Comparison of ENCODE assay signal across 10 cellular contexts in the genomic region with DNA sequence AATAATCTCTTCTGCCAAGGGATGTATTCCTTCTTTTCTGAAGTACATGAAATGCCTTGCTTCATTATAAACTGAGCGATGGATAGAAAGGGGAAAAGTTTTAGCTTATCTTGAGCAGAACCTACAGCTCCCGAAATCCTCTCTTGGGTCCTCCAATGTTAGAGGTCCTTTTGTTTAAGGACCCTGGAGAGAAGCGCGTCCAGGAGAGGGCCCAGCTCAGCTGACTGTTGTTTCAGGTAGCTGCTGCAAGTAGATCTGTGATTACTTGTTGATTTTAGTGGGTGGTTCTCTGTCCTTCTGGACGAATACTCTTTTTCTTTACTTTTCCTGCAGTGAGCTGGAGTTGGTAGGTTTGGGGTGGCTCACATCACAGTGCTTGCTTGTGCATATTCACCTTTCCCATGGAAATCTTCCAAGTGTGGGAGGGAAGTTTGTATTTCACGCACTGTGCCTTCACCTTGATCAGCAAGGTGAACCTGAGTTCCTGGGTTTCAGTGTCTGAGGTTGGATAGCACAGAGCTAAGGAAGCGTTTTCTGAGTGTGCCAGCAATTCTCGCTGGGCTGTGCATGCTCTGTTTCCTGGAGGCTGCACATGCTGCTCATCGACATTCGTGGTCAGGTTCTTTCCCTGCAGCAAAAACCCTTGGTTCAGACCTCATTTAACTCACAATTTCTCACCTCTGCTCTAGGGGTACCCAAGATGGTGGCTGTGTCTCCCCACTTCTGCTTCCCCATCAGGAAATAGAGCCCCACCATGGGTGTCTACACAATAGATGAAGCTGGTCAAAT.
DNase-seq lines count a peak whose midpoint lies in the region; ATAC-seq and TF ChIP-seq lines count a peak whose summit lies in the region.
"Had no signal": no experiment of that assay in that cellular context is flagged by ENCODE, and none has a peak within 500 bp of the region (broad histone marks: within the 10 kb centered on the region; RNA-seq: fewer than 3 reads in every experiment).

No MANE protein-coding gene starts in this region.

- H3K27me3 Mint-ChIP-seq in activated T-helper 1 cell treated with anti-CD3 and anti-CD28 coated beads, Interleukin-12 subunit alpha, Interleukin-12 subunit beta, Interleukin-2, Interleukin-4 antibody, amounts not matched to agents 30 ng/mL and 10 ng/mL and 1 ng/mL, durations not matched to agents 14 hours and 24 hours and 36 hours (ENCODE audit: insufficient read depth) = no peaks in the 10 kb centered on the region
- H3K27me3 Mint-ChIP-seq in type B pancreatic cell = no peaks in the 10 kb centered on the region

- peaks cover 59% of the 10 kb centered on the region for H3K36me3 Mint-ChIP-seq in activated T-helper 1 cell treated with anti-CD3 and anti-CD28 coated beads, Interleukin-12 subunit alpha, Interleukin-12 subunit beta, Interleukin-2, Interleukin-4 antibody, amounts not matched to agents 30 ng/mL and 10 ng/mL and 1 ng/mL, durations not matched to agents 14 hours and 24 hours and 36 hours (ENCODE audit: low read depth)
- peaks cover 36% of the 10 kb centered on the region for H3K36me3 Mint-ChIP-seq in type B pancreatic cell

- intact Hi-C loops in activated T-helper 1 cell treated with anti-CD3 and anti-CD28 coated beads, Interleukin-12 subunit alpha, Interleukin-12 subunit beta, Interleukin-2, Interleukin-4 antibody, amounts not matched to agents 30 ng/mL and 10 ng/mL and 1 ng/mL, durations not matched to agents 14 hours and 24 hours and 36 hours (cut with micrococcal nuclease) = loop anchor here (1.0 to 2.0 kb wide), 3 partner anchors 11 to 19 kb away; no protein-coding TSS in a partner anchor
- intact Hi-C loops in gastrocnemius medialis (cut with DNase I; ENCODE audit: low total_unique reads) = no loop called here
- intact Hi-C loops in adrenal gland (cut with DNase I) = no loop called here

- H3K9me3 ChIP-seq in gastrocnemius medialis (peaks cover 0 to 12% (median 0%) of the 10 kb centered on the region in 3 donors), adrenal gland (replicated peaks in 1 of 3) (peaks cover 0 to 11% (median 0%) of the 10 kb centered on the region in 3 donors), HAP-1 (peaks cover 3% of the 10 kb centered on the region)

- in situ Hi-C loops in gastrocnemius medialis (cut with MboI; ENCODE audit: low sequenced_read_pairs in 4 of 4) (no loop called here), HAP-1 (cut with MboI; ENCODE audit: low sequenced_read_pairs) (no loop called here)

- H3K36me3 ChIP-seq in gastrocnemius medialis = peaks cover 0 to 8% of the 10 kb centered on the region in 2 donors
- no peaks in the 10 kb centered on the region for H3K36me3 ChIP-seq in adrenal gland (replicated peaks in 1 of 2)
- H3K36me3 ChIP-seq in HAP-1 (replicated peaks) = no peaks in the 10 kb centered on the region

- H3K27ac Mint-ChIP-seq in activated T-helper 1 cell treated with anti-CD3 and anti-CD28 coated beads, Interleukin-12 subunit alpha, Interleukin-12 subunit beta, Interleukin-2, Interleukin-4 antibody, amounts not matched to agents 30 ng/mL and 10 ng/mL and 1 ng/mL, durations not matched to agents 14 hours and 24 hours and 36 hours = peak overlapping the region; percentile 83
- H3K27ac Mint-ChIP-seq in type B pancreatic cell = no peak overlapping the region

- peak overlapping the region; percentile 59 for H3K4me3 Mint-ChIP-seq in activated T-helper 1 cell treated with anti-CD3 and anti-CD28 coated beads, Interleukin-12 subunit alpha, Interleukin-12 subunit beta, Interleukin-2, Interleukin-4 antibody, amounts not matched to agents 30 ng/mL and 10 ng/mL and 1 ng/mL, durations not matched to agents 14 hours and 24 hours and 36 hours
- H3K4me3 Mint-ChIP-seq in type B pancreatic cell = no peak overlapping the region

- H3K27ac ChIP-seq in gastrocnemius medialis (peak overlapping the region; percentile 63 to 82 (median 73)), adrenal gland (no peak overlapping the region)

- no peak overlapping the region for H3K4me3 ChIP-seq in gastrocnemius medialis
- H3K4me3 ChIP-seq in adrenal gland = no peak overlapping the region
- H3K4me3 ChIP-seq in HAP-1 = no peak overlapping the region

- TF ChIP-seq POLR2A in gastrocnemius medialis (IDR thresholded peaks at IDR 0.05) (no peak), adrenal gland (IDR thresholded peaks at IDR 0.05) (no peak)

- TF ChIP-seq CTCF in gastrocnemius medialis (IDR thresholded peaks at IDR 0.05 in 4 of 5, conservative IDR thresholded peaks at IDR 0.05 in 1 of 5) (no peak), adrenal gland (IDR thresholded peaks at IDR 0.05) (no peak), type B pancreatic cell (conservative IDR thresholded peaks at IDR 0.05) (no peak)

- H3K4me1 ChIP-seq in gastrocnemius medialis = peaks cover 45 to 55% of the 10 kb centered on the region in 2 donors
- H3K4me1 ChIP-seq in adrenal gland (replicated peaks in 1 of 2) = peaks cover 0 to 7% of the 10 kb centered on the region in 2 donors
- peaks cover 7% of the 10 kb centered on the region; the same call in 1 of the 2 replicates for H3K4me1 ChIP-seq in HAP-1

- WGBS in adrenal gland, 4 donors = 87 to 90% (median 88%) methylated on average over 10 of the region's 10 CpGs

- H3K4me1 Mint-ChIP-seq in activated T-helper 1 cell treated with anti-CD3 and anti-CD28 coated beads, Interleukin-12 subunit alpha, Interleukin-12 subunit beta, Interleukin-2, Interleukin-4 antibody, amounts not matched to agents 30 ng/mL and 10 ng/mL and 1 ng/mL, durations not matched to agents 14 hours and 24 hours and 36 hours (ENCODE audit: low read depth) = peaks cover 80% of the 10 kb centered on the region
- peaks cover 30% of the 10 kb centered on the region for H3K4me1 Mint-ChIP-seq in type B pancreatic cell (ENCODE audit: unreplicated experiment)

- peaks cover 19% of the 10 kb centered on the region for H3K9me3 Mint-ChIP-seq in activated T-helper 1 cell treated with anti-CD3 and anti-CD28 coated beads, Interleukin-12 subunit alpha, Interleukin-12 subunit beta, Interleukin-2, Interleukin-4 antibody, amounts not matched to agents 30 ng/mL and 10 ng/mL and 1 ng/mL, durations not matched to agents 14 hours and 24 hours and 36 hours
- peaks cover 12% of the 10 kb centered on the region for H3K9me3 Mint-ChIP-seq in type B pancreatic cell

- DNase-seq in activated T-helper 1 cell treated with anti-CD3 and anti-CD28 coated beads, Interleukin-12 subunit alpha, Interleukin-12 subunit beta, Interleukin-2, Interleukin-4 antibody, amounts not matched to agents 30 ng/mL and 10 ng/mL and 1 ng/mL, durations not matched to agents 14 hours and 24 hours and 36 hours (ENCODE audit: low spot score) = peak; percentile 50
- DNase-seq in gastrocnemius medialis = no peak
- DNase-seq in adrenal gland = no peak
- DNase-seq in HAP-1 (ENCODE audit: low spot score in 2 of 2) = no peak
- DNase-seq in type B pancreatic cell (ENCODE audit: extremely low spot score, unreplicated experiment) = no peak
- DNase-seq: GDM1, HCEC 1CT, Karpas-422 had no signal

- peak; percentile 59 for ATAC-seq in GM18511 (IDR thresholded peaks at IDR 0.05; ENCODE audit: unreplicated experiment)
- ATAC-seq in HG02588 (IDR thresholded peaks at IDR 0.05; ENCODE audit: unreplicated experiment) = peak; percentile 43
- ATAC-seq in gastrocnemius medialis = no peak

- H3K27me3 ChIP-seq in gastrocnemius medialis (no peaks in the 10 kb centered on the region), adrenal gland (no peaks in the 10 kb centered on the region), HAP-1 (ENCODE audit: low read depth) (no peaks in the 10 kb centered on the region)

Comparison
In these comparisons a context has a peak if more than half of its experiments do, and no peak if none do; other contexts are left out.
1. ATAC-seq: peak in GM18511 (single experiment) and HG02588 (single experiment); none in gastrocnemius medialis (0 of 2).
2. H3K27ac ChIP-seq: peak in gastrocnemius medialis (4 of 4); none in adrenal gland (0 of 5).